20 cellular contexts compared by ENCODE assay signal in genomic region chr2:191783416-191783815, GRCh38.
A peak's percentile ranks its signal among the peaks of the same experiment; 100 is the strongest.
DNase-seq lines count a peak whose midpoint lies in the region; ATAC-seq and TF ChIP-seq lines count a peak whose summit lies in the region.
"Had no signal": no experiment of that assay in that cellular context is flagged by ENCODE, and none has a peak within 500 bp of the region (broad histone marks: within the 10 kb centered on the region; RNA-seq: fewer than 3 reads in every experiment).

No MANE protein-coding gene starts in this region.

- peak; percentile 42 for ATAC-seq in GM19438 (IDR thresholded peaks at IDR 0.05; ENCODE audit: low read depth, unreplicated experiment)
- peak; percentile 49 for ATAC-seq in HG02981 (IDR thresholded peaks at IDR 0.05; ENCODE audit: unreplicated experiment)
- no peak for ATAC-seq in HG03196 (IDR thresholded peaks at IDR 0.05; ENCODE audit: unreplicated experiment)
- ATAC-seq in heart left ventricle, result no peak
- ATAC-seq: K562; naive thymus-derived CD8-positive, alpha-beta T cell; stimulated activated naive CD8-positive, alpha-beta T cell treated with anti-CD3 and anti-CD28 coated beads, Interleukin-15, amount 100 ng/mL, for 72 hours; upper lobe of right lung had no signal

- no peaks in the 10 kb centered on the region for H4K20me1 ChIP-seq in OCI-LY7 (ENCODE audit: insufficient read depth, low read length)

- no peaks in the 10 kb centered on the region for H3K4me1 ChIP-seq in OCI-LY7 (ENCODE audit: insufficient read depth, low read length, poor library complexity, severe bottlenecking)
- no peaks in the 10 kb centered on the region for H3K4me1 ChIP-seq in heart left ventricle
- H3K4me1 ChIP-seq: upper lobe of right lung had no signal

- no peak overlapping the region for H3K27ac ChIP-seq in OCI-LY7 (ENCODE audit: low read depth, low read length, poor library complexity, severe bottlenecking)
- H3K27ac ChIP-seq in heart left ventricle, result no peak overlapping the region
- H3K27ac ChIP-seq: HL-60, upper lobe of right lung had no signal

- H3K4me3 ChIP-seq in GM12865 (ENCODE audit: low read depth, low read length), result no peak overlapping the region
- no peak overlapping the region for H3K4me3 ChIP-seq in OCI-LY7 (ENCODE audit: low read depth, low read length, poor library complexity, severe bottlenecking)
- H3K4me3 ChIP-seq in heart left ventricle, result no peak overlapping the region
- H3K4me3 ChIP-seq: K562, lung, upper lobe of right lung had no signal

- H3K9me2 ChIP-seq in OCI-LY7 (ENCODE audit: insufficient read depth, low read length), result no peaks in the 10 kb centered on the region

- H3K36me3 ChIP-seq in OCI-LY7 (ENCODE audit: insufficient read depth, low read length) (no peaks in the 10 kb centered on the region), heart left ventricle (no peaks in the 10 kb centered on the region)
- H3K36me3 ChIP-seq: upper lobe of right lung had no signal

- BruUV-seq in OCI-LY7 (replicated peaks; lab: Mats Ljungman, UMichigan), result no TSS peak

- CTCF ChIA-PET in OCI-LY7 (lab: Charles Lee; ENCODE audit: unreplicated experiment), result no interaction called here

- TF ChIP-seq CTCF in GM12865 (IDR thresholded peaks at IDR 0.05; ENCODE audit: insufficient read depth, low read depth, low read length, missing control alignments) (no peak), OCI-LY7 (conservative IDR thresholded peaks at IDR 0.05; ENCODE audit: low read length) (no peak), heart left ventricle (IDR thresholded peaks at IDR 0.05) (no peak)

- no peak for TF ChIP-seq POLR2A in heart left ventricle (IDR thresholded peaks at IDR 0.05)

- H3K79me2 ChIP-seq in OCI-LY7 (ENCODE audit: insufficient read depth, low read depth, low read length), result no peaks in the 10 kb centered on the region

- DNase-seq in GM12865 (ENCODE audit: low read depth) (peak; percentile 29), OCI-LY7 (ENCODE audit: low spot score) (peak; percentile 1), NCI-H69 (lab: John Stamatoyannopoulos, UW) (no peak), H4 (ENCODE audit: low spot score) (no peak), heart left ventricle (no peak)
- DNase-seq: ACHN; activated CD4-positive, alpha-beta T cell treated with anti-CD3 and anti-CD28 coated beads for 4 hours; EL; naive thymus-derived CD8-positive, alpha-beta T cell; NCI-H1092; NCI-H2227 treated with DMSO at 0.1 percent for 48 hours; SHP77; stimulated activated naive CD8-positive, alpha-beta T cell treated with anti-CD3 and anti-CD28 coated beads, Interleukin-15, amount 100 ng/mL, for 72 hours; upper lobe of right lung had no signal

- POLR2A ChIA-PET in OCI-LY7 (lab: Charles Lee), result no interaction called here

- no peak overlapping the region for H2AFZ ChIP-seq in OCI-LY7 (ENCODE audit: low read length)

- H3K9me3 ChIP-seq in OCI-LY7 (ENCODE audit: low read length) (no peaks in the 10 kb centered on the region), heart left ventricle (peaks cover 0 to 4% (median 0%) of the 10 kb centered on the region in 12 donors)
- H3K9me3 ChIP-seq: upper lobe of right lung had no signal

- H3K4me2 ChIP-seq in OCI-LY7 (ENCODE audit: low read length), result no peak overlapping the region

- peaks cover 0 to 4% (median 0%) of the 10 kb centered on the region in 9 donors for H3K27me3 ChIP-seq in heart left ventricle
- H3K27me3 ChIP-seq: upper lobe of right lung had no signal

- intact Hi-C loops in OCI-LY7 (cut with micrococcal nuclease; ENCODE audit: unreplicated experiment) (no loop called here), heart left ventricle (cut with DNase I) (no loop called here)

Comparison
In these comparisons a context has a peak if more than half of its experiments do, and no peak if none do; other contexts are left out.
1. DNase-seq: peak in GM12865 (single experiment) and OCI-LY7 (single experiment); none in NCI-H69 (single experiment), H4 (single experiment) and heart left ventricle (0 of 5).
2. ATAC-seq: peak in GM19438 (single experiment) and HG02981 (single experiment); none in HG03196 (single experiment) and heart left ventricle (0 of 4).